ENCODE assay signal across 29 cellular contexts in genomic region chr10:129918836-129919235, GRCh38. TPM values are rescaled to one million over a fixed set of nuclear protein-coding genes. Genes with fewer than 3 reads are reported as not detected.
"Had no signal": no experiment of that assay in that cellular context is flagged by ENCODE, and none has a peak within 500 bp of the region (broad histone marks: within the 10 kb centered on the region; RNA-seq: fewer than 3 reads in every experiment).

No MANE protein-coding gene starts in this region.

- H3K36me3 ChIP-seq: brain microvascular endothelial cell had no signal

- ATAC-seq: activated CD4-positive, alpha-beta T cell treated with anti-CD3 and anti-CD28 coated beads for 36 hours; activated CD8-positive, alpha-beta memory T cell treated with anti-CD3 and anti-CD28 coated beads, Interleukin-2, amount 10 ng/mL, durations not matched to agents 7 days and 5 days; activated CD8-positive, alpha-beta T cell treated with anti-CD3 and anti-CD28 coated beads, Interleukin-2, amount 10 ng/mL, durations not matched to agents 7 days and 5 days; activated naive CD4-positive, alpha-beta T cell treated with anti-CD3 and anti-CD28 coated beads, Interleukin-2, amount 50 U/mL, for 72 hours; esophagus mucosa had no signal

- H3K4me1 Mint-ChIP-seq: activated CD4-positive, alpha-beta T cell treated with anti-CD3 and anti-CD28 coated beads for 36 hours; activated CD4-positive, alpha-beta T cell treated with anti-CD3 and anti-CD28 coated beads, Interleukin-2, amount 10 ng/mL, durations not matched to agents 24 days and 14 days; activated CD8-positive, alpha-beta memory T cell treated with anti-CD3 and anti-CD28 coated beads, Interleukin-2, amount 10 ng/mL, durations not matched to agents 7 days and 5 days; activated naive CD8-positive, alpha-beta T cell treated with anti-CD3 and anti-CD28 coated beads, Interleukin-2, amount 10 ng/mL, durations not matched to agents 7 days and 5 days; central memory CD8-positive, alpha-beta T cell had no signal

- H3K27me3 ChIP-seq: brain microvascular endothelial cell had no signal

- H3K4me3 ChIP-seq: coronary artery, dorsolateral prefrontal cortex had no signal

- H3K36me3 Mint-ChIP-seq: activated CD4-positive, alpha-beta memory T cell treated with anti-CD3 and anti-CD28 coated beads for 36 hours; activated CD8-positive, alpha-beta memory T cell treated with anti-CD3 and anti-CD28 coated beads, Interleukin-2, amount 10 ng/mL, durations not matched to agents 7 days and 5 days; activated naive CD4-positive, alpha-beta T cell treated with anti-CD3 and anti-CD28 coated beads, Interleukin-2, amount 50 U/mL, for 72 hours; activated naive CD8-positive, alpha-beta T cell treated with anti-CD3 and anti-CD28 coated beads, Interleukin-2, amount 10 ng/mL, durations not matched to agents 7 days and 5 days had no signal

- H3K27ac ChIP-seq: brain microvascular endothelial cell, coronary artery, dorsolateral prefrontal cortex had no signal

- H3K27ac Mint-ChIP-seq: activated CD4-positive, alpha-beta memory T cell treated with anti-CD3 and anti-CD28 coated beads for 36 hours; activated CD4-positive, alpha-beta T cell treated with anti-CD3 and anti-CD28 coated beads for 36 hours; activated CD4-positive, alpha-beta T cell treated with anti-CD3 and anti-CD28 coated beads, Interleukin-2, amount 10 ng/mL, durations not matched to agents 24 days and 14 days; activated CD8-positive, alpha-beta memory T cell treated with anti-CD3 and anti-CD28 coated beads, Interleukin-2, amount 10 ng/mL, durations not matched to agents 7 days and 5 days; activated CD8-positive, alpha-beta T cell treated with anti-CD3 and anti-CD28 coated beads, Interleukin-2, amount 10 ng/mL, durations not matched to agents 7 days and 5 days; activated naive CD4-positive, alpha-beta T cell treated with anti-CD3 and anti-CD28 coated beads for 36 hours; activated naive CD8-positive, alpha-beta T cell treated with anti-CD3 and anti-CD28 coated beads, Interleukin-2, amount 10 ng/mL, durations not matched to agents 7 days and 5 days; activated T-helper 1 cell treated with anti-CD3 and anti-CD28 coated beads, Interleukin-12 subunit alpha, Interleukin-12 subunit beta, Interleukin-2, Interleukin-4 antibody, amounts not matched to agents 30 ng/mL and 10 ng/mL and 1 ng/mL, durations not matched to agents 14 hours and 24 hours and 36 hours; activated T-helper 2 cell treated with anti-CD3 and anti-CD28 coated beads, Interferon-gamma antibody, Interleukin-2, Interleukin-4, amounts not matched to agents 10 μg/mL and 5 μg/mL and 100 μg/mL, durations not matched to agents 14 hours and 24 hours and 36 hours; dendritic cell treated with granulocyte-macrophage colony-stimulating factor and Interleukin-4, amounts not matched to agents 40 ng/mL and 50 ng/mL, for 4 days; endodermal cell had no signal

- H3K4me3 Mint-ChIP-seq: activated CD4-positive, alpha-beta memory T cell treated with anti-CD3 and anti-CD28 coated beads for 36 hours; activated CD4-positive, alpha-beta T cell treated with anti-CD3 and anti-CD28 coated beads for 36 hours; activated CD4-positive, alpha-beta T cell treated with anti-CD3 and anti-CD28 coated beads, Interleukin-2, amount 10 ng/mL, durations not matched to agents 24 days and 14 days; activated CD8-positive, alpha-beta memory T cell treated with anti-CD3 and anti-CD28 coated beads, Interleukin-2, amount 10 ng/mL, durations not matched to agents 7 days and 5 days; activated CD8-positive, alpha-beta T cell treated with anti-CD3 and anti-CD28 coated beads, Interleukin-2, amount 10 ng/mL, durations not matched to agents 7 days and 5 days; activated naive CD4-positive, alpha-beta T cell treated with anti-CD3 and anti-CD28 coated beads for 36 hours; activated naive CD8-positive, alpha-beta T cell treated with anti-CD3 and anti-CD28 coated beads, Interleukin-2, amount 10 ng/mL, durations not matched to agents 7 days and 5 days; activated T-helper 1 cell treated with anti-CD3 and anti-CD28 coated beads, Interleukin-12 subunit alpha, Interleukin-12 subunit beta, Interleukin-2, Interleukin-4 antibody, amounts not matched to agents 30 ng/mL and 10 ng/mL and 1 ng/mL, durations not matched to agents 14 hours and 24 hours and 36 hours; central memory CD8-positive, alpha-beta T cell; dendritic cell treated with granulocyte-macrophage colony-stimulating factor and Interleukin-4, amounts not matched to agents 40 ng/mL and 50 ng/mL, for 4 days; endodermal cell had no signal

- H3K9me3 Mint-ChIP-seq: activated CD4-positive, alpha-beta memory T cell treated with anti-CD3 and anti-CD28 coated beads for 36 hours; activated CD4-positive, alpha-beta T cell treated with anti-CD3 and anti-CD28 coated beads, Interleukin-2, amount 10 ng/mL, durations not matched to agents 24 days and 14 days; activated naive CD4-positive, alpha-beta T cell treated with anti-CD3 and anti-CD28 coated beads for 36 hours; activated naive CD4-positive, alpha-beta T cell treated with anti-CD3 and anti-CD28 coated beads, Interleukin-2, amount 50 U/mL, for 72 hours; activated naive CD8-positive, alpha-beta T cell treated with anti-CD3 and anti-CD28 coated beads, Interleukin-2, amount 10 ng/mL, durations not matched to agents 7 days and 5 days; activated T-helper 1 cell treated with anti-CD3 and anti-CD28 coated beads, Interleukin-12 subunit alpha, Interleukin-12 subunit beta, Interleukin-2, Interleukin-4 antibody, amounts not matched to agents 30 ng/mL and 10 ng/mL and 1 ng/mL, durations not matched to agents 14 hours and 24 hours and 36 hours; activated T-helper 2 cell treated with anti-CD3 and anti-CD28 coated beads, Interferon-gamma antibody, Interleukin-2, Interleukin-4, amounts not matched to agents 10 μg/mL and 5 μg/mL and 100 μg/mL, durations not matched to agents 14 hours and 24 hours and 36 hours; central memory CD8-positive, alpha-beta T cell; dendritic cell treated with granulocyte-macrophage colony-stimulating factor and Interleukin-4, amounts not matched to agents 40 ng/mL and 50 ng/mL, for 4 days; endodermal cell had no signal

- DNase-seq: activated CD4-positive, alpha-beta memory T cell treated with anti-CD3 and anti-CD28 coated beads for 36 hours; activated CD4-positive, alpha-beta T cell treated with anti-CD3 and anti-CD28 coated beads for 36 hours; activated CD4-positive, alpha-beta T cell treated with anti-CD3 and anti-CD28 coated beads, Interleukin-2, amount 10 ng/mL, durations not matched to agents 24 days and 14 days; activated CD4-positive, CD25-positive, alpha-beta regulatory T cell; activated CD4-positive, CD25-positive, alpha-beta regulatory T cell treated with anti-CD3 and anti-CD28 coated beads, Interleukin-2, amount 50 U/mL, for 72 hours; activated CD8-positive, alpha-beta memory T cell treated with anti-CD3 and anti-CD28 coated beads, Interleukin-2, amount 10 ng/mL, durations not matched to agents 7 days and 5 days; activated CD8-positive, alpha-beta memory T cell treated with anti-CD3 and anti-CD28 coated beads, Interleukin-2, amount 50 U/mL, for 4 hours; activated CD8-positive, alpha-beta T cell treated with anti-CD3 and anti-CD28 coated beads, Interleukin-2, amount 10 ng/mL, durations not matched to agents 7 days and 5 days; activated gamma-delta T cell treated with Interleukin-2 at 50 U/mL for 16 hours; activated naive CD4-positive, alpha-beta T cell treated with anti-CD3 and anti-CD28 coated beads for 36 hours; activated naive CD8-positive, alpha-beta T cell treated with anti-CD3 and anti-CD28 coated beads, Interleukin-2, amount 10 ng/mL, durations not matched to agents 7 days and 5 days; activated T-cell treated with anti-CD3 and anti-CD28 coated beads, Interleukin-2, amount 50 U/mL, for 1 hour; activated T-cell treated with anti-CD3 and anti-CD28 coated beads, Interleukin-2, amount 50 U/mL, for 48 hours; brain microvascular endothelial cell; effector memory CD4-positive, alpha-beta T cell; endodermal cell; foreskin fibroblast; T-helper 1 cell; T-helper 2 cell had no signal

- H3K27me3 Mint-ChIP-seq: activated CD4-positive, alpha-beta memory T cell treated with anti-CD3 and anti-CD28 coated beads for 36 hours; activated CD4-positive, alpha-beta T cell treated with anti-CD3 and anti-CD28 coated beads for 36 hours; activated CD4-positive, alpha-beta T cell treated with anti-CD3 and anti-CD28 coated beads, Interleukin-2, amount 10 ng/mL, durations not matched to agents 24 days and 14 days; activated CD8-positive, alpha-beta memory T cell treated with anti-CD3 and anti-CD28 coated beads, Interleukin-2, amount 10 ng/mL, durations not matched to agents 7 days and 5 days; activated naive CD8-positive, alpha-beta T cell treated with anti-CD3 and anti-CD28 coated beads, Interleukin-2, amount 10 ng/mL, durations not matched to agents 7 days and 5 days; central memory CD8-positive, alpha-beta T cell; dendritic cell treated with granulocyte-macrophage colony-stimulating factor and Interleukin-4, amounts not matched to agents 40 ng/mL and 50 ng/mL, for 4 days had no signal

RNA-seq across cellular contexts. Expression of gene EBF3, which starts 45.2 kb away (rescaled TPM):
- total RNA-seq: activated CD4-positive, alpha-beta memory T cell treated with anti-CD3 and anti-CD28 coated beads for 36 hours; activated CD4-positive, alpha-beta T cell treated with anti-CD3 and anti-CD28 coated beads for 36 hours; activated CD4-positive, alpha-beta T cell treated with anti-CD3 and anti-CD28 coated beads, Interleukin-2, amount 10 ng/mL, durations not matched to agents 24 days and 14 days; activated CD8-positive, alpha-beta memory T cell treated with anti-CD3 and anti-CD28 coated beads for 36 hours; activated CD8-positive, alpha-beta memory T cell treated with anti-CD3 and anti-CD28 coated beads, Interleukin-2, amount 10 ng/mL, durations not matched to agents 7 days and 5 days; activated CD8-positive, alpha-beta T cell treated with anti-CD3 and anti-CD28 coated beads, Interleukin-2, amount 10 ng/mL, durations not matched to agents 7 days and 5 days; activated naive CD4-positive, alpha-beta T cell treated with anti-CD3 and anti-CD28 coated beads for 36 hours; activated naive CD4-positive, alpha-beta T cell treated with anti-CD3 and anti-CD28 coated beads, Interleukin-2, amount 50 U/mL, for 72 hours; activated naive CD8-positive, alpha-beta T cell treated with anti-CD3 and anti-CD28 coated beads, Interleukin-2, amount 10 ng/mL, durations not matched to agents 7 days and 5 days; activated T-helper 1 cell treated with anti-CD3 and anti-CD28 coated beads, Interleukin-12 subunit alpha, Interleukin-12 subunit beta, Interleukin-2, Interleukin-4 antibody, amounts not matched to agents 30 ng/mL and 10 ng/mL and 1 ng/mL, durations not matched to agents 14 hours and 24 hours and 36 hours; activated T-helper 2 cell treated with anti-CD3 and anti-CD28 coated beads, Interferon-gamma antibody, Interleukin-2, Interleukin-4, amounts not matched to agents 10 μg/mL and 5 μg/mL and 100 μg/mL, durations not matched to agents 14 hours and 24 hours and 36 hours; epithelial cell of proximal tubule had no signal
